Comparison of ENCODE assay signal across 11 cellular contexts in the genomic region with DNA sequence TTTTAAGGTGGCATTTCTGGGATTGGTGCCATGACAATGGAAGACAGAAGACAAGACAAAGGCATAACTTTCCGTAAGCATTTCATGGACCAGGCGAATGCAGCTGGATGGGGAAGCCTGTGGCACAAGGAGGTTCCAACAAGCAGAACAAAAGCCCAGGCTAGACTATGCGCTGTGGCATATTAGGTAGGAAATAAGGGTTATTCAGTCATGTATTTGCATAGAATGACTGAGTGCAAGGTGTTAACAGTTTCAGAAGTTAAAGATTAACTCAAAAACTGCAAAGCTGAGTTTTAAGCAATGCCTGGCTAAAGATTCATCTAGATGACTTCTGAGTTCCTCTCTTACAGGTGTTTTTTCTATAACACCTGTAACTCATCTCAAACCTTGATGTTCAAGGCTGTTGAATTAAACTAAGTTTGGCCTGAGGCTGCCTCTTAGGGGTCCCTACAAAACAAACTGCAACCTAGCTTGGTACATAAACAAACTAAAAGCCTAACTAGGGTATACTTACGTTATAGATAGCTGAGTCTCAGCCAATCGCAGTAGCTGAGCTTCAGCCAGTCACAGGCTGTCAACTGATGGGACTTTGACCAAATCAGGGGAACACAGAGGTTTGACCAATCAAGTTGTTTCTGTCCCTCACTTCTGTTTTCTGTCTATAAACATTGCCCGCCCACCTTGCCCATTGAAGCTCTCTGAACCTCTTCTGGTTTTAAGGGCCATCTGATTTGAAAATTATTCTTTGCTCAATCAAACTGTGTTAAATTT. TPM values are rescaled to one million over a fixed set of nuclear protein-coding genes. Genes with fewer than 3 reads are reported as not detected.
DNase-seq lines count a peak whose midpoint lies in the region; ATAC-seq and TF ChIP-seq lines count a peak whose summit lies in the region.
"Had no signal": no experiment of that assay in that cellular context is flagged by ENCODE, and none has a peak within 500 bp of the region (broad histone marks: within the 10 kb centered on the region; RNA-seq: fewer than 3 reads in every experiment).

No MANE protein-coding gene starts in this region.

- H3K27ac Mint-ChIP-seq in stimulated activated memory B cell treated with anti-CD40 and anti-IgM and Interleukin-4, amounts not matched to agents 10 μg/mL and 1 μg/mL and 100 μg/mL, for 72 hours: peak overlapping the region; percentile 56
- H3K27ac Mint-ChIP-seq in activated T-helper 17 cell treated with anti-CD3 and anti-CD28 coated beads, Interleukin-2, amount 50 U/mL, for 72 hours: no peak overlapping the region
- H3K27ac Mint-ChIP-seq in chondrocyte (ENCODE audit: unreplicated experiment): no peak overlapping the region

- 74 to 80% methylated on average over 6 of the region's 6 CpGs for WGBS in GM23248 (ENCODE audit: low coverage in 1 of 2, low lambda C conversion rate in 2 of 2, missing lambda C conversion rate in 2 of 2), 2 experiments

- TF ChIP-seq CTCF in chondrocyte (IDR thresholded peaks at IDR 0.05): no peak

- no peak overlapping the region for H3K27ac ChIP-seq in GM23248

- no peaks in the 10 kb centered on the region for H3K79me2 ChIP-seq in GM23248 (ENCODE audit: insufficient read depth)

- no peaks in the 10 kb centered on the region for H3K9me2 ChIP-seq in GM23248 (ENCODE audit: insufficient read depth)

- no peak overlapping the region for H3K9ac ChIP-seq in GM23248

- H3K27me3 ChIP-seq in GM23248 (replicated peaks; ENCODE audit: insufficient read depth): peaks cover 14% of the 10 kb centered on the region; the same call in 1 of the 2 replicates

- no peaks in the 10 kb centered on the region for H3K9me3 ChIP-seq in GM23248 (ENCODE audit: low read depth)

- no peak overlapping the region for H3K4me3 Mint-ChIP-seq in stimulated activated memory B cell treated with anti-CD40 and anti-IgM and Interleukin-4, amounts not matched to agents 10 μg/mL and 1 μg/mL and 100 μg/mL, for 72 hours
- no peak overlapping the region for H3K4me3 Mint-ChIP-seq in activated T-helper 17 cell treated with anti-CD3 and anti-CD28 coated beads, Interleukin-2, amount 50 U/mL, for 72 hours
- no peak overlapping the region for H3K4me3 Mint-ChIP-seq in chondrocyte (ENCODE audit: unreplicated experiment)

- H3K4me2 ChIP-seq in GM23248 (ENCODE audit: unreplicated experiment): no peak overlapping the region

- H3K27me3 Mint-ChIP-seq in stimulated activated memory B cell treated with anti-CD40 and anti-IgM and Interleukin-4, amounts not matched to agents 10 μg/mL and 1 μg/mL and 100 μg/mL, for 72 hours: no peaks in the 10 kb centered on the region
- peaks cover 18% of the 10 kb centered on the region for H3K27me3 Mint-ChIP-seq in activated T-helper 17 cell treated with anti-CD3 and anti-CD28 coated beads, Interleukin-2, amount 50 U/mL, for 72 hours
- H3K27me3 Mint-ChIP-seq in chondrocyte (ENCODE audit: low read depth): peaks cover 7% of the 10 kb centered on the region

- no peaks in the 10 kb centered on the region for H3K36me3 Mint-ChIP-seq in stimulated activated memory B cell treated with anti-CD40 and anti-IgM and Interleukin-4, amounts not matched to agents 10 μg/mL and 1 μg/mL and 100 μg/mL, for 72 hours
- H3K36me3 Mint-ChIP-seq in activated T-helper 17 cell treated with anti-CD3 and anti-CD28 coated beads, Interleukin-2, amount 50 U/mL, for 72 hours (ENCODE audit: low read depth): no peaks in the 10 kb centered on the region
- no peaks in the 10 kb centered on the region for H3K36me3 Mint-ChIP-seq in chondrocyte (ENCODE audit: low read depth)

- H3K4me1 Mint-ChIP-seq in stimulated activated memory B cell treated with anti-CD40 and anti-IgM and Interleukin-4, amounts not matched to agents 10 μg/mL and 1 μg/mL and 100 μg/mL, for 72 hours: peaks cover 27% of the 10 kb centered on the region
- peaks cover 3% of the 10 kb centered on the region for H3K4me1 Mint-ChIP-seq in activated T-helper 17 cell treated with anti-CD3 and anti-CD28 coated beads, Interleukin-2, amount 50 U/mL, for 72 hours
- H3K4me1 Mint-ChIP-seq in chondrocyte (ENCODE audit: low read depth): no peaks in the 10 kb centered on the region

- in situ Hi-C loops in GM23248 (cut with MboI): loop anchor here (10.0 kb wide), 1 partner anchor 375 kb away; no protein-coding TSS in a partner anchor

- no peaks in the 10 kb centered on the region for H3F3A ChIP-seq in GM23248 (ENCODE audit: insufficient read depth)

- peaks cover 6% of the 10 kb centered on the region for H3K9me3 Mint-ChIP-seq in stimulated activated memory B cell treated with anti-CD40 and anti-IgM and Interleukin-4, amounts not matched to agents 10 μg/mL and 1 μg/mL and 100 μg/mL, for 72 hours
- no peaks in the 10 kb centered on the region for H3K9me3 Mint-ChIP-seq in activated T-helper 17 cell treated with anti-CD3 and anti-CD28 coated beads, Interleukin-2, amount 50 U/mL, for 72 hours
- no peaks in the 10 kb centered on the region for H3K9me3 Mint-ChIP-seq in chondrocyte (ENCODE audit: low read depth)

- H2AFZ ChIP-seq in GM23248: no peak overlapping the region

- H4K20me1 ChIP-seq in GM23248 (ENCODE audit: insufficient read depth): no peaks in the 10 kb centered on the region

- H3K4me1 ChIP-seq in GM23248 (ENCODE audit: insufficient read depth): no peaks in the 10 kb centered on the region

- no peak overlapping the region for H3K4me3 ChIP-seq in GM23248

- ATAC-seq in GM19043 (IDR thresholded peaks at IDR 0.05; ENCODE audit: low read depth, unreplicated experiment) (peak; percentile 65), HG02840 (IDR thresholded peaks at IDR 0.05; ENCODE audit: low FRiP score, unreplicated experiment) (peak; percentile 82)
- ATAC-seq in stimulated activated memory B cell treated with anti-CD40 and anti-IgM and Interleukin-4, amounts not matched to agents 10 μg/mL and 1 μg/mL and 100 μg/mL, for 72 hours: no peak
- ATAC-seq in activated T-helper 17 cell treated with anti-CD3 and anti-CD28 coated beads, Interleukin-2, amount 50 U/mL, for 72 hours (replicated peaks): no peak

- H3K36me3 ChIP-seq in GM23248 (ENCODE audit: low read depth): no peaks in the 10 kb centered on the region

- DNase-seq in NCI-H526 (lab: John Stamatoyannopoulos, UW) (peak; percentile 66 to 83), chondrocyte (ENCODE audit: low spot score) (no peak), middle frontal gyrus (ENCODE audit: extremely low spot score, low spot score) (no peak), GM23248 (no peak)
- DNase-seq: activated CD8-positive, alpha-beta memory T cell treated with anti-CD3 and anti-CD28 coated beads, Interleukin-2, amount 50 U/mL, for 4 hours; NCI-H510A; T-helper 1 cell had no signal

RNA-seq across cellular contexts. Expression of a gene that starts 52.2 kb away (rescaled TPM):
- not detected for total RNA-seq in activated T-helper 17 cell treated with anti-CD3 and anti-CD28 coated beads, Interleukin-2, amount 50 U/mL, for 72 hours
- 2.4 to 5.5 TPM (median 4.1 TPM) in 3 replicates for total RNA-seq in chondrocyte
- total RNA-seq in GM23248 (2014; rRNA removed; shearing (Covaris generic)): 0.51 and 0.65 TPM in 2 replicates
- 0.13 and 0.29 TPM in 2 replicates for polyA plus RNA-seq in GM23248 (2016; fragmentation: Nextera tagmentation; extraction: Ambion mirVana)

Comparison
In these comparisons a context has a peak if more than half of its experiments do, and no peak if none do; other contexts are left out.
1. ATAC-seq: peak in GM19043 (single experiment) and HG02840 (single experiment); none in stimulated activated memory B cell treated with anti-CD40 and anti-IgM and Interleukin-4, amounts not matched to agents 10 μg/mL and 1 μg/mL and 100 μg/mL, for 72 hours (single experiment) and activated T-helper 17 cell treated with anti-CD3 and anti-CD28 coated beads, Interleukin-2, amount 50 U/mL, for 72 hours (single experiment).
2. DNase-seq: peak in NCI-H526 (2 of 2); none in chondrocyte (single experiment), middle frontal gyrus (single experiment) and GM23248 (single experiment).